Comparison of ENCODE assay signal across 12 cellular contexts in genomic region chr15:44734839-44735481, GRCh38. TPM values are rescaled to one million over a fixed set of nuclear protein-coding genes. Genes with fewer than 3 reads are reported as not detected.
A peak's percentile ranks its signal among the peaks of the same experiment; 100 is the strongest.
DNase-seq lines count a peak whose midpoint lies in the region; ATAC-seq and TF ChIP-seq lines count a peak whose summit lies in the region.
"Had no signal": no experiment of that assay in that cellular context is flagged by ENCODE, and none has a peak within 500 bp of the region (broad histone marks: within the 10 kb centered on the region; RNA-seq: fewer than 3 reads in every experiment).

No MANE protein-coding gene starts in this region.

- H3K4me2 ChIP-seq in BLaER1: peak overlapping the region; percentile 65

- no peak overlapping the region for H3K4me3 ChIP-seq in BLaER1
- H3K4me3 ChIP-seq in GM12875 (ENCODE audit: low read depth, low read length): peak overlapping the region; percentile 45

- H4K20me1 ChIP-seq in BLaER1: no peaks in the 10 kb centered on the region

- no peaks in the 10 kb centered on the region for H3K27me3 Mint-ChIP-seq in activated naive CD8-positive, alpha-beta T cell
- H3K27me3 Mint-ChIP-seq in naive thymus-derived CD8-positive, alpha-beta T cell: no peaks in the 10 kb centered on the region

- peaks cover 17% of the 10 kb centered on the region for H3K36me3 Mint-ChIP-seq in activated naive CD8-positive, alpha-beta T cell
- H3K36me3 Mint-ChIP-seq in naive thymus-derived CD8-positive, alpha-beta T cell: peaks cover 0 to 17% (median 0%) of the 10 kb centered on the region in 3 donors

- peak overlapping the region; percentile 99 for H3K27ac Mint-ChIP-seq in activated naive CD8-positive, alpha-beta T cell
- H3K27ac Mint-ChIP-seq in naive thymus-derived CD8-positive, alpha-beta T cell: peak overlapping the region; percentile 95 to 100 (median 98)

- no peaks in the 10 kb centered on the region for H3K27me3 ChIP-seq in BLaER1

- H3K36me3 ChIP-seq in BLaER1: peaks cover 9% of the 10 kb centered on the region; the same call in 1 of the 2 replicates

- DNase-seq in naive thymus-derived CD8-positive, alpha-beta T cell: no peak
- no peak for DNase-seq in KBM-7
- DNase-seq: endodermal cell, NCI-H2081 treated with DMSO at 0.1 percent for 48 hours had no signal

- H3K4me1 ChIP-seq in BLaER1: peaks cover 30% of the 10 kb centered on the region

- ATAC-seq in naive thymus-derived CD8-positive, alpha-beta T cell: peak in 1 of 2 donors; percentile 29
- ATAC-seq in GM19463 (IDR thresholded peaks at IDR 0.05; ENCODE audit: unreplicated experiment) (no peak), HG03565 (IDR thresholded peaks at IDR 0.05; ENCODE audit: unreplicated experiment) (no peak), HG02973 (IDR thresholded peaks at IDR 0.05; ENCODE audit: unreplicated experiment) (no peak)

- POLR2A ChIA-PET in naive thymus-derived CD8-positive, alpha-beta T cell (lab: Charles Lee): interaction anchor here (1.3 to 22.5 kb wide), 9 partner anchors 7 to 150 kb away, joined by 3 to 1743 read pairs (median 21); partner anchors contain the start of genes B2M, PATL2 and SPG11

- H3K27ac ChIP-seq in BLaER1: peak overlapping the region; percentile 66
- H3K27ac ChIP-seq: RWPE1 had no signal

- H3K9me3 ChIP-seq in BLaER1: no peaks in the 10 kb centered on the region

- in situ Hi-C loops in KBM-7 (cut with MboI; ENCODE audit: low pct_unique_long_range_greater_than_20kb, low sequenced_read_pairs): loop anchor here (25.0 kb wide), 1 partner anchor 148 kb away; no protein-coding TSS in a partner anchor

- H3K9me3 Mint-ChIP-seq in activated naive CD8-positive, alpha-beta T cell (ENCODE audit: low read depth): no peaks in the 10 kb centered on the region
- no peaks in the 10 kb centered on the region for H3K9me3 Mint-ChIP-seq in naive thymus-derived CD8-positive, alpha-beta T cell

- peak overlapping the region; percentile 90 for H3K4me3 Mint-ChIP-seq in activated naive CD8-positive, alpha-beta T cell
- H3K4me3 Mint-ChIP-seq in naive thymus-derived CD8-positive, alpha-beta T cell: peak overlapping the region; percentile 68 to 94 (median 86)
- H3K4me3 Mint-ChIP-seq: endodermal cell, nephron had no signal

- no peak for TF ChIP-seq CTCF in GM12875 (IDR thresholded peaks at IDR 0.05; ENCODE audit: borderline replicate concordance, insufficient read depth, low read depth, low read length)

- H3K4me1 Mint-ChIP-seq in activated naive CD8-positive, alpha-beta T cell (ENCODE audit: low read depth): peaks cover 73% of the 10 kb centered on the region
- H3K4me1 Mint-ChIP-seq in naive thymus-derived CD8-positive, alpha-beta T cell: peaks cover 34 to 79% (median 73%) of the 10 kb centered on the region in 4 donors

- H3K9ac ChIP-seq in BLaER1: peak overlapping the region; percentile 38; the same call in 1 of the 2 replicates

RNA-seq across cellular contexts. Expression of gene TRIM69, which starts 1.4 kb away (rescaled TPM):
- 10 to 100 TPM; 28.9 to 34.9 TPM for total RNA-seq in naive thymus-derived CD8-positive, alpha-beta T cell
- 10 to 100 TPM; 29.4 to 33.0 (median 31.6) TPM for polyA plus RNA-seq in naive thymus-derived CD8-positive, alpha-beta T cell

RNA-seq across cellular contexts. Expression of gene B2M, which starts 23.6 kb away (rescaled TPM):
- total RNA-seq in naive thymus-derived CD8-positive, alpha-beta T cell: 1,000 to 10,000 TPM; 6,403 to 7,046 TPM
- over 10,000 TPM; 25,152 to 39,550 (median 31,716) TPM for polyA plus RNA-seq in naive thymus-derived CD8-positive, alpha-beta T cell

RNA-seq across cellular contexts. Expression of gene PATL2, which starts 23.8 kb away (rescaled TPM):
- 10 to 100 TPM; 69.4 to 69.9 TPM for total RNA-seq in naive thymus-derived CD8-positive, alpha-beta T cell
- 10 to 100 TPM in 2 of 3 donors, 1 to 10 TPM in 1; 7.2 to 21.8 (median 12.4) TPM for polyA plus RNA-seq in naive thymus-derived CD8-positive, alpha-beta T cell
